In genomic region chr16:74999683-75000480, GRCh38 we compare ENCODE assay signal across 8 cellular contexts. TPM values are rescaled to one million over a fixed set of nuclear protein-coding genes. Genes with fewer than 3 reads are reported as not detected.
DNase-seq lines count a peak whose midpoint lies in the region; ATAC-seq and TF ChIP-seq lines count a peak whose summit lies in the region.

No MANE protein-coding gene starts in this region.

- peak overlapping the region; percentile 83 for H3K9ac ChIP-seq in DND-41 (ENCODE audit: low read depth, low read length)

- H3K9me2 ChIP-seq in PC-9 (ENCODE audit: insufficient read depth) = no peaks in the 10 kb centered on the region

- BruUV-seq in PC-9 (replicated peaks; lab: Mats Ljungman, UMichigan) = TSS peak; percentile 24

- no peak for TF ChIP-seq EP300 in tibial nerve (IDR thresholded peaks at IDR 0.05)

- POLR2A ChIA-PET in PC-9 (lab: Charles Lee; ENCODE audit: unreplicated experiment) = no interaction called here

- H3K4me1 ChIP-seq in DND-41 (ENCODE audit: insufficient read depth, low read length) (peaks cover 47% of the 10 kb centered on the region), PC-9 (replicated peaks; ENCODE audit: insufficient read depth) (peaks cover 55% of the 10 kb centered on the region), neutrophil (ENCODE audit: control insufficient read depth in 1 of 2, insufficient read depth in 1 of 2, low read depth in 1 of 2, low read length in 1 of 2) (peaks cover 33 to 36% of the 10 kb centered on the region in 2 experiments), tibial nerve (peaks cover 0 to 30% (median 2%) of the 10 kb centered on the region in 4 donors)

- WGBS in tibial nerve, 2 donors = 1 to 2% methylated on average over 28 to 38 of the region's 66 CpGs

- peaks cover 52% of the 10 kb centered on the region for H3K36me3 ChIP-seq in DND-41 (ENCODE audit: insufficient read depth, low read length)
- peaks cover 7% of the 10 kb centered on the region for H3K36me3 ChIP-seq in PC-9 (ENCODE audit: low read depth)
- no peaks in the 10 kb centered on the region for H3K36me3 ChIP-seq in neutrophil
- no peaks in the 10 kb centered on the region for H3K36me3 ChIP-seq in tibial nerve

- H3K4me2 ChIP-seq in DND-41 (ENCODE audit: insufficient read depth, low read length) = peak overlapping the region; percentile 91
- peak overlapping the region; percentile 77 for H3K4me2 ChIP-seq in PC-9

- no peak for TF ChIP-seq CTCF in DND-41 (IDR thresholded peaks at IDR 0.05; ENCODE audit: borderline replicate concordance, extremely low read depth, low read length, poor library complexity, severe bottlenecking)
- no peak for TF ChIP-seq CTCF in PC-9 (conservative IDR thresholded peaks at IDR 0.05)
- TF ChIP-seq CTCF in neutrophil (IDR thresholded peaks at IDR 0.05) = no peak
- peak in 1 of 5 experiments; percentile 7 for TF ChIP-seq CTCF in tibial nerve (IDR thresholded peaks at IDR 0.05)

- H3K27ac ChIP-seq in DND-41 (ENCODE audit: low read length) = peak overlapping the region; percentile 85
- peak overlapping the region; percentile 48; the same call in 1 of the 2 replicates for H3K27ac ChIP-seq in PC-9
- no peak overlapping the region for H3K27ac ChIP-seq in neutrophil
- H3K27ac ChIP-seq in tibial nerve = peak overlapping the region in 3 of 4 donors; percentile 66 to 91 (median 73)

- H3K27me3 ChIP-seq in DND-41 (ENCODE audit: insufficient read depth, low read length, poor library complexity) (no peaks in the 10 kb centered on the region), PC-9 (ENCODE audit: insufficient read depth, low read depth) (no peaks in the 10 kb centered on the region), neutrophil (peaks cover 36% of the 10 kb centered on the region), tibial nerve (no peaks in the 10 kb centered on the region)

- H3K79me2 ChIP-seq in DND-41 (ENCODE audit: insufficient read depth, low read length) (peaks cover 60% of the 10 kb centered on the region), PC-9 (ENCODE audit: low read depth) (peaks cover 55% of the 10 kb centered on the region)

- no peak for TF ChIP-seq POLR2A in tibial nerve (IDR thresholded peaks at IDR 0.05)

- H3K4me3 ChIP-seq in DND-41 (ENCODE audit: low read depth in 1 of 2, low read length in 2 of 2) (peak overlapping the region; percentile 84 to 94), PC-9 (peak overlapping the region; percentile 74), neutrophil (ENCODE audit: low read depth in 1 of 2, low read length in 1 of 2) (peak overlapping the region; percentile 64 to 82), tibial nerve (peak overlapping the region; percentile 65 to 90 (median 78))

- ATAC-seq in DND-41 (ENCODE audit: insufficient read depth, low read depth) (peak; percentile 53), HG02678 (IDR thresholded peaks at IDR 0.05; ENCODE audit: unreplicated experiment) (peak; percentile 34), GM21381 (IDR thresholded peaks at IDR 0.05; ENCODE audit: unreplicated experiment) (no peak)

- H4K20me1 ChIP-seq in DND-41 (ENCODE audit: insufficient read depth, low read length) (peaks cover 55% of the 10 kb centered on the region), PC-9 (ENCODE audit: insufficient read depth) (peaks cover 33% of the 10 kb centered on the region)

- intact Hi-C loops in PC-9 (cut with micrococcal nuclease; ENCODE audit: unreplicated experiment) = loop anchor here (5.0 to 10.0 kb wide), 3 partner anchors 47 to 295 kb away; partner anchors contain the start of gene MLKL

- CTCF ChIA-PET in PC-9 (lab: Charles Lee) = no interaction called here

- 0 out of 2 replicates have a peak overlapping the region, but pooled peaks have one; percentile 40 for H2AFZ ChIP-seq in DND-41 (ENCODE audit: low read depth, low read length)
- H2AFZ ChIP-seq in PC-9 = peak overlapping the region; percentile 68; the same call in 1 of the 2 replicates

- peaks cover 29% of the 10 kb centered on the region for H3F3A ChIP-seq in PC-9 (ENCODE audit: insufficient read depth, low read depth)

- DNase-seq in DND-41 (peak; percentile 61), PC-9 (peak in 1 of 2 experiments; percentile 50), globus pallidus (ENCODE audit: low spot score) (peak; percentile 24), tibial nerve (ENCODE audit: low spot score in 2 of 2) (no peak)
- DNase-seq in activated naive CD4-positive, alpha-beta T cell (lab: John Stamatoyannopoulos, UW) = peak; percentile 12 to 66 (median 38)

- H3K9me3 ChIP-seq in DND-41 (ENCODE audit: insufficient read depth, low read length, severe bottlenecking) (no peaks in the 10 kb centered on the region), PC-9 (ENCODE audit: insufficient read depth, low read depth) (no peaks in the 10 kb centered on the region), neutrophil (no peaks in the 10 kb centered on the region), tibial nerve (no peaks in the 10 kb centered on the region)

RNA-seq across cellular contexts. Expression of gene ZNRF1, which starts 1.1 kb away (rescaled TPM):
- total RNA-seq in PC-9 (2021) (64.4 and 79.3 TPM in 2 replicates), tibial nerve (10 to 100 TPM; 10.3 to 31.4 (median 14.7) TPM)

RNA-seq across cellular contexts. Expression of gene WDR59, which starts 15.0 kb away (rescaled TPM):
- total RNA-seq in PC-9 (2021) (97.0 and 97.1 TPM in 2 replicates), tibial nerve (10 to 100 TPM; 29.2 to 61.4 (median 45.6) TPM)

Comparison
In these comparisons a context has a peak if more than half of its experiments do, and no peak if none do; other contexts are left out.
1. DNase-seq: peak in DND-41 (single experiment), activated naive CD4-positive, alpha-beta T cell (4 of 4) and globus pallidus (single experiment); none in tibial nerve (0 of 2).
2. Peak in every context shown above with its lines, with median percentiles within 50 percentile points of each other: H3K4me3 ChIP-seq.